1 cellular context compared by ENCODE assay signal in the genomic region with DNA sequence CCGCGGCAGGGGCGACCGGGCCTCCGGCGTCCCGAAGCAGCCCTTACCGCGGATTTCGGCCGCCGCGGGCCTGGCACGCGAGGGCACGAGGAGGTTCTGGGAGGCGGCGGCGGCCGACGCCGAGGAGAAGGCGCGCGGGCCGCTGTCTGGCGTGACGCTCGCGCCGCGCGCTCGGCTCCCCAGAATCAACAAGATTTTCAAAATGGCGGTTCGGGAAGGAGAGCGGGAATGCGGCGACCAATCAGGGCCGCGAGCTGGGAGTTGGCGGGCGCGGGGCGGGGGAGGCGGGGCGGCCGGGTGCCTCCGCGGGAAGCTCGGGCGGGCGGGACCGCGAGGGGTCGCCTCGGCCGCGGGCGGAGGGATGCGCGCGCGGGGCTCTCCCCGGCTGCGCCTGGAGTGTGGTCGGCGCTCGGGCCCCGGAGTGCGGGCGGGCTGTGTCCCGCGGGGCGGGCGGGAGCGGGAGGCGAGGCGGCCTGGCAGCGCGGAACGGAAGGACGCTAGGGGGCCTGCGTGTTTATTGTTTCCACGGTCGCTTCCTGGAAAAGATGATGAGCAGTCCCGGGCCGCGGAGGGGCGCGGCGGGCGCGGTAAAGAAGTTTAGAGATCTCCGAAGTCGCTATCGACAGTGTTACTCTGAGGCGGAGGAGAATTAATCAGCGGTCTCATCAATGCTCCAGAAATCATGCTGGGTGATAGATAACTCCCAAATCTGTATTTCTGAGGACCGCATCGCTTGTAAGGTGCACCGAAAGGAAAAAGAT.
TF ChIP-seq lines count a peak whose summit lies in the region.

TSS of gene DEK (minus strand) at position 193 of the 761 bp plus-strand sequence. CDS start 543 bp downstream, outside the sequence.

TF ChIP-seq in HepG2, 621 proteins besides CTCF, POLR2A, EP300 and RAD21 (continued from another document and continues in another):
- TF ChIP-seq NFIB (CRISPR knock-in tag; IDR thresholded peaks at IDR 0.05; ENCODE audit: borderline replicate concordance) = no peak
- TF ChIP-seq ZNF644 (CRISPR knock-in tag; IDR thresholded peaks at IDR 0.05; ENCODE audit: low read depth) = no peak
- no peak for TF ChIP-seq ZNF501 (CRISPR knock-in tag; IDR thresholded peaks at IDR 0.05)
- TF ChIP-seq, protein P1, sequence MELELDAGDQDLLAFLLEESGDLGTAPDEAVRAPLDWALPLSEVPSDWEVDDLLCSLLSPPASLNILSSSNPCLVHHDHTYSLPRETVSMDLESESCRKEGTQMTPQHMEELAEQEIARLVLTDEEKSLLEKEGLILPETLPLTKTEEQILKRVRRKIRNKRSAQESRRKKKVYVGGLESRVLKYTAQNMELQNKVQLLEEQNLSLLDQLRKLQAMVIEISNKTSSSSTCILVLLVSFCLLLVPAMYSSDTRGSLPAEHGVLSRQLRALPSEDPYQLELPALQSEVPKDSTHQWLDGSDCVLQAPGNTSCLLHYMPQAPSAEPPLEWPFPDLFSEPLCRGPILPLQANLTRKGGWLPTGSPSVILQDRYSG (CRISPR knock-in tag; IDR thresholded peaks at IDR 0.05) = no peak
- TF ChIP-seq ZNF326 (CRISPR knock-in tag; IDR thresholded peaks at IDR 0.05; ENCODE audit: borderline replicate concordance) = no peak
- TF ChIP-seq ZNF576 (CRISPR knock-in tag; IDR thresholded peaks at IDR 0.05) = no peak
- TF ChIP-seq BRD4 (CRISPR knock-in tag; IDR thresholded peaks at IDR 0.05) = no peak
- TF ChIP-seq ZNF138 (CRISPR knock-in tag; IDR thresholded peaks at IDR 0.05; ENCODE audit: low read depth) = no peak; the same call in 1 of the 2 replicates
- TF ChIP-seq ZNF878 (CRISPR knock-in tag; IDR thresholded peaks at IDR 0.05) = 0 out of 2 replicates have a peak, but pooled peaks have one; percentile 67
- TF ChIP-seq MTERF4 (CRISPR knock-in tag; IDR thresholded peaks at IDR 0.05) = no peak
- TF ChIP-seq ZNF619 (CRISPR knock-in tag; IDR thresholded peaks at IDR 0.05) = 0 out of 2 replicates have a peak, but pooled peaks have one; percentile 39
- peak; percentile 72; the same call in 1 of the 2 replicates for TF ChIP-seq ZNF235 (CRISPR knock-in tag; IDR thresholded peaks at IDR 0.05; ENCODE audit: borderline replicate concordance)
- TF ChIP-seq NFKBIZ (CRISPR knock-in tag; IDR thresholded peaks at IDR 0.05) = no peak
- no peak; the same call in 1 of the 2 replicates for TF ChIP-seq ATF2 (CRISPR knock-in tag; IDR thresholded peaks at IDR 0.05)
- TF ChIP-seq ZFP36L2 (CRISPR knock-in tag; IDR thresholded peaks at IDR 0.05) = no peak
- no peak; the same call in 1 of the 2 replicates for TF ChIP-seq ZNF891 (CRISPR knock-in tag; IDR thresholded peaks at IDR 0.05)
- no peak for TF ChIP-seq KLF6 (CRISPR knock-in tag; IDR thresholded peaks at IDR 0.05)
- no peak for TF ChIP-seq TBX3 (IDR thresholded peaks at IDR 0.05; ENCODE audit: borderline replicate concordance)
- no peak; the same call in 1 of the 2 replicates for TF ChIP-seq REL (CRISPR knock-in tag; conservative IDR thresholded peaks at IDR 0.05)
- no peak for TF ChIP-seq EZH2 (conservative IDR thresholded peaks at IDR 0.05; ENCODE audit: low read depth, low read length)
- TF ChIP-seq TP53 (CRISPR knock-in tag; conservative IDR thresholded peaks at IDR 0.05) = no peak
- TF ChIP-seq ELK4 (CRISPR knock-in tag; IDR thresholded peaks at IDR 0.05; ENCODE audit: borderline replicate concordance) = no peak
- peak; percentile 45 for TF ChIP-seq SP4 (CRISPR knock-in tag; IDR thresholded peaks at IDR 0.05)
- TF ChIP-seq BRF2 (CRISPR knock-in tag; IDR thresholded peaks at IDR 0.05) = peak; percentile 85; the same call in 1 of the 2 replicates
- TF ChIP-seq, protein P2, sequence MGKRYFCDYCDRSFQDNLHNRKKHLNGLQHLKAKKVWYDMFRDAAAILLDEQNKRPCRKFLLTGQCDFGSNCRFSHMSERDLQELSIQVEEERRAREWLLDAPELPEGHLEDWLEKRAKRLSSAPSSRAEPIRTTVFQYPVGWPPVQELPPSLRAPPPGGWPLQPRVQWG (CRISPR knock-in tag; IDR thresholded peaks at IDR 0.05; ENCODE audit: borderline replicate concordance, low read depth) = no peak
- TF ChIP-seq IKZF4 (CRISPR knock-in tag; IDR thresholded peaks at IDR 0.05; ENCODE audit: borderline replicate concordance, low read depth, not compliant biosample characterization) = peak; percentile 28
- peak; percentile 66; the same call in 1 of the 2 replicates for TF ChIP-seq SIN3A (IDR thresholded peaks at IDR 0.05; ENCODE audit: borderline replicate concordance, low read depth, low read length)
- TF ChIP-seq ATF7-NPFF (CRISPR knock-in tag; IDR thresholded peaks at IDR 0.05; ENCODE audit: low read depth) = peak; percentile 66; the same call in 1 of the 2 replicates
- TF ChIP-seq ZNF570 (CRISPR knock-in tag; IDR thresholded peaks at IDR 0.05; ENCODE audit: borderline replicate concordance) = no peak
- TF ChIP-seq, protein P3, sequence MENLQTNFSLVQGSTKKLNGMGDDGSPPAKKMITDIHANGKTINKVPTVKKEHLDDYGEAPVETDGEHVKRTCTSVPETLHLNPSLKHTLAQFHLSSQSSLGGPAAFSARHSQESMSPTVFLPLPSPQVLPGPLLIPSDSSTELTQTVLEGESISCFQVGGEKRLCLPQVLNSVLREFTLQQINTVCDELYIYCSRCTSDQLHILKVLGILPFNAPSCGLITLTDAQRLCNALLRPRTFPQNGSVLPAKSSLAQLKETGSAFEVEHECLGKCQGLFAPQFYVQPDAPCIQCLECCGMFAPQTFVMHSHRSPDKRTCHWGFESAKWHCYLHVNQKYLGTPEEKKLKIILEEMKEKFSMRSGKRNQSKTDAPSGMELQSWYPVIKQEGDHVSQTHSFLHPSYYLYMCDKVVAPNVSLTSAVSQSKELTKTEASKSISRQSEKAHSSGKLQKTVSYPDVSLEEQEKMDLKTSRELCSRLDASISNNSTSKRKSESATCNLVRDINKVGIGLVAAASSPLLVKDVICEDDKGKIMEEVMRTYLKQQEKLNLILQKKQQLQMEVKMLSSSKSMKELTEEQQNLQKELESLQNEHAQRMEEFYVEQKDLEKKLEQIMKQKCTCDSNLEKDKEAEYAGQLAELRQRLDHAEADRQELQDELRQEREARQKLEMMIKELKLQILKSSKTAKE (CRISPR knock-in tag; IDR thresholded peaks at IDR 0.05; ENCODE audit: borderline replicate concordance) = no peak
- no peak for TF ChIP-seq ZNF367 (CRISPR knock-in tag; IDR thresholded peaks at IDR 0.05; ENCODE audit: borderline replicate concordance)
- TF ChIP-seq NPAS2 (CRISPR knock-in tag; IDR thresholded peaks at IDR 0.05; ENCODE audit: borderline replicate concordance) = no peak
- peak; percentile 76; the same call in 1 of the 2 replicates for TF ChIP-seq ZSCAN31 (CRISPR knock-in tag; IDR thresholded peaks at IDR 0.05; ENCODE audit: low read depth)
- TF ChIP-seq, protein P4, sequence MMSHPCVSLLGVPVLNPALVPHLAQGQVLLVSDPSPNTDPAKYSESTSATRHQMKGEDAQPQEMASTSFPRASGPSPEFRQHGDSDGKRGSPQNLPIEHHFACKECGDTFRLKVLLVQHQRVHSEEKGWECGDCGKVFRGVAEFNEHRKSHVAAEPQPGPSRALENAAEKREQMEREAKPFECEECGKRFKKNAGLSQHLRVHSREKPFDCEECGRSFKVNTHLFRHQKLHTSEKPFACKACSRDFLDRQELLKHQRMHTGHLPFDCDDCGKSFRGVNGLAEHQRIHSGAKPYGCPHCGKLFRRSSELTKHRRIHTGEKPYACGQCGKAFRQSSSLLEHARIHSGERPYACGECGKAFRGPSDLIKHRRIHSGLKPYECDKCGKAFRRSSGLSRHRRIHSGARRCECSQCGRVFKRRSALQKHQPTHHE (CRISPR knock-in tag; IDR thresholded peaks at IDR 0.05; ENCODE audit: borderline replicate concordance) = 0 out of 2 replicates have a peak, but pooled peaks have one; percentile 61
- no peak for TF ChIP-seq DPF2 (CRISPR knock-in tag; IDR thresholded peaks at IDR 0.05; ENCODE audit: borderline replicate concordance, low read depth)
- TF ChIP-seq ZSCAN30 (CRISPR knock-in tag; IDR thresholded peaks at IDR 0.05) = no peak
- TF ChIP-seq TARDBP (CRISPR knock-in tag; IDR thresholded peaks at IDR 0.05) = peak; percentile 52
- no peak for TF ChIP-seq TAF15 (IDR thresholded peaks at IDR 0.05; ENCODE audit: low read depth, low read length, poor library complexity, severe bottlenecking)
- TF ChIP-seq ZNF543 (CRISPR knock-in tag; IDR thresholded peaks at IDR 0.05) = 0 out of 2 replicates have a peak, but pooled peaks have one; percentile 10
- TF ChIP-seq MXD3 (CRISPR knock-in tag; IDR thresholded peaks at IDR 0.05) = 0 out of 2 replicates have a peak, but pooled peaks have one; percentile 68
- no peak for TF ChIP-seq NRL (CRISPR knock-in tag; IDR thresholded peaks at IDR 0.05; ENCODE audit: borderline replicate concordance)
- peak; percentile 7; the same call in 1 of the 2 replicates for TF ChIP-seq ARNTL (CRISPR knock-in tag; IDR thresholded peaks at IDR 0.05)
- TF ChIP-seq ZIK1 (CRISPR knock-in tag; IDR thresholded peaks at IDR 0.05; ENCODE audit: borderline replicate concordance, low read depth) = peak; percentile 79; the same call in 1 of the 2 replicates
- peak; percentile 63 for TF ChIP-seq HDAC2 (CRISPR knock-in tag; IDR thresholded peaks at IDR 0.05)
- TF ChIP-seq SAP130 (CRISPR knock-in tag; IDR thresholded peaks at IDR 0.05; ENCODE audit: low read depth) = peak; percentile 66; the same call in 1 of the 2 replicates
- TF ChIP-seq, protein P5, sequence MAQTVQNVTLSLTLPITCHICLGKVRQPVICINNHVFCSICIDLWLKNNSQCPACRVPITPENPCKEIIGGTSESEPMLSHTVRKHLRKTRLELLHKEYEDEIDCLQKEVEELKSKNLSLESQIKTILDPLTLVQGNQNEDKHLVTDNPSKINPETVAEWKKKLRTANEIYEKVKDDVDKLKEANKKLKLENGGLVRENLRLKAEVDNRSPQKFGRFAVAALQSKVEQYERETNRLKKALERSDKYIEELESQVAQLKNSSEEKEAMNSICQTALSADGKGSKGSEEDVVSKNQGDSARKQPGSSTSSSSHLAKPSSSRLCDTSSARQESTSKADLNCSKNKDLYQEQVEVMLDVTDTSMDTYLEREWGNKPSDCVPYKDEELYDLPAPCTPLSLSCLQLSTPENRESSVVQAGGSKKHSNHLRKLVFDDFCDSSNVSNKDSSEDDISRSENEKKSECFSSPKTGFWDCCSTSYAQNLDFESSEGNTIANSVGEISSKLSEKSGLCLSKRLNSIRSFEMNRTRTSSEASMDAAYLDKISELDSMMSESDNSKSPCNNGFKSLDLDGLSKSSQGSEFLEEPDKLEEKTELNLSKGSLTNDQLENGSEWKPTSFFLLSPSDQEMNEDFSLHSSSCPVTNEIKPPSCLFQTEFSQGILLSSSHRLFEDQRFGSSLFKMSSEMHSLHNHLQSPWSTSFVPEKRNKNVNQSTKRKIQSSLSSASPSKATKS (CRISPR knock-in tag; IDR thresholded peaks at IDR 0.05) = no peak
- TF ChIP-seq ZNF512 (CRISPR knock-in tag; IDR thresholded peaks at IDR 0.05) = no peak
